ENCODE assay signal across 11 cellular contexts in genomic region chr2:46917628-46918027, GRCh38. TPM values are rescaled to one million over a fixed set of nuclear protein-coding genes. Genes with fewer than 3 reads are reported as not detected.
DNase-seq lines count a peak whose midpoint lies in the region; ATAC-seq and TF ChIP-seq lines count a peak whose summit lies in the region.
"Had no signal": no experiment of that assay in that cellular context is flagged by ENCODE, and none has a peak within 500 bp of the region (broad histone marks: within the 10 kb centered on the region; RNA-seq: fewer than 3 reads in every experiment).

No MANE protein-coding gene starts in this region.

- ATAC-seq in stimulated activated naive CD8-positive, alpha-beta T cell treated with anti-CD3 and anti-CD28 coated beads, Interleukin-15, Interleukin-2, amounts not matched to agents 100 U/mL and 50 U/mL, for 24 hours, result no peak
- ATAC-seq in central memory CD8-positive, alpha-beta T cell (replicated peaks; ENCODE audit: extremely low read depth, poor library complexity, severe bottlenecking), result no peak
- ATAC-seq in right cardiac atrium (no peak), HG03571 (IDR thresholded peaks at IDR 0.05; ENCODE audit: unreplicated experiment) (no peak)

- no peaks in the 10 kb centered on the region for H3K9me3 Mint-ChIP-seq in stimulated activated naive CD8-positive, alpha-beta T cell treated with anti-CD3 and anti-CD28 coated beads, Interleukin-15, Interleukin-2, amounts not matched to agents 100 ng/mL and 50 ng/mL, for 24 hours
- H3K9me3 Mint-ChIP-seq in central memory CD8-positive, alpha-beta T cell, result no peaks in the 10 kb centered on the region
- no peaks in the 10 kb centered on the region for H3K9me3 Mint-ChIP-seq in type B pancreatic cell

- H3K27ac Mint-ChIP-seq in stimulated activated naive CD8-positive, alpha-beta T cell treated with anti-CD3 and anti-CD28 coated beads, Interleukin-15, Interleukin-2, amounts not matched to agents 100 ng/mL and 50 ng/mL, for 24 hours, result peak overlapping the region; percentile 17
- H3K27ac Mint-ChIP-seq in central memory CD8-positive, alpha-beta T cell (ENCODE audit: low read depth), result no peak overlapping the region
- peak overlapping the region; percentile 58 for H3K27ac Mint-ChIP-seq in type B pancreatic cell

- peaks cover 3% of the 10 kb centered on the region for H3K36me3 ChIP-seq in OCI-LY3 (replicated peaks; ENCODE audit: low read depth, low read length)

- intact Hi-C loops in right cardiac atrium (cut with DNase I), result loop anchor here in 1 of 4 donors (5.0 kb wide), 1 partner anchor 405 kb away; no protein-coding TSS in a partner anchor

- H3K36me3 Mint-ChIP-seq in stimulated activated naive CD8-positive, alpha-beta T cell treated with anti-CD3 and anti-CD28 coated beads, Interleukin-15, Interleukin-2, amounts not matched to agents 100 ng/mL and 50 ng/mL, for 24 hours (ENCODE audit: low read depth), result peaks cover 13% of the 10 kb centered on the region
- peaks cover 17% of the 10 kb centered on the region for H3K36me3 Mint-ChIP-seq in central memory CD8-positive, alpha-beta T cell (ENCODE audit: insufficient read depth)
- H3K36me3 Mint-ChIP-seq in type B pancreatic cell, result peaks cover 2% of the 10 kb centered on the region

- 0 out of 2 replicates have a peak, but pooled peaks cover 10% of the 10 kb centered on the region for H4K20me1 ChIP-seq in OCI-LY3 (ENCODE audit: insufficient read depth, low read length)

- no peak overlapping the region for H3K9ac ChIP-seq in OCI-LY3 (ENCODE audit: low read length)
- H3K9ac ChIP-seq: SK-N-SH had no signal

- H3K4me1 ChIP-seq in OCI-LY3 (ENCODE audit: low read length), result peaks cover 29% of the 10 kb centered on the region
- H3K4me1 ChIP-seq in right cardiac atrium (ENCODE audit: control insufficient read depth, insufficient read depth, low read length), result peaks cover 11% of the 10 kb centered on the region

- no peak for DNase-seq in stimulated activated naive CD8-positive, alpha-beta T cell treated with anti-CD3 and anti-CD28 coated beads, Interleukin-15, Interleukin-2, amounts not matched to agents 100 U/mL and 50 U/mL, for 24 hours
- no peak for DNase-seq in central memory CD8-positive, alpha-beta T cell (ENCODE audit: low spot score in 2 of 2)
- no peak for DNase-seq in type B pancreatic cell (ENCODE audit: extremely low spot score, unreplicated experiment)
- no peak for DNase-seq in right cardiac atrium
- no peak for DNase-seq in Ammon's horn (ENCODE audit: low spot score)
- DNase-seq: NCI-H1092 treated with DMSO at 0.1 percent for 48 hours, NCI-H82, SK-N-SH had no signal

- TF ChIP-seq CTCF in OCI-LY3 (IDR thresholded peaks at IDR 0.05; ENCODE audit: low read depth, low read length), result no peak
- TF ChIP-seq CTCF in type B pancreatic cell (conservative IDR thresholded peaks at IDR 0.05), result no peak

- H3K27me3 ChIP-seq in OCI-LY3 (ENCODE audit: low read depth, low read length) (no peaks in the 10 kb centered on the region), right cardiac atrium (ENCODE audit: control insufficient read depth, insufficient read depth) (no peaks in the 10 kb centered on the region)

- H3K4me2 ChIP-seq in OCI-LY3 (ENCODE audit: low read length), result peak overlapping the region; percentile 80

- H3K79me2 ChIP-seq in OCI-LY3 (ENCODE audit: low read length), result peaks cover 37% of the 10 kb centered on the region

- H3K4me3 Mint-ChIP-seq in stimulated activated naive CD8-positive, alpha-beta T cell treated with anti-CD3 and anti-CD28 coated beads, Interleukin-15, Interleukin-2, amounts not matched to agents 100 ng/mL and 50 ng/mL, for 24 hours, result peak overlapping the region; percentile 92
- peak overlapping the region; percentile 89 for H3K4me3 Mint-ChIP-seq in central memory CD8-positive, alpha-beta T cell
- peak overlapping the region; percentile 95 for H3K4me3 Mint-ChIP-seq in type B pancreatic cell

- H2AFZ ChIP-seq in OCI-LY3 (ENCODE audit: low read depth, low read length), result no peak overlapping the region

- H3K27me3 Mint-ChIP-seq in stimulated activated naive CD8-positive, alpha-beta T cell treated with anti-CD3 and anti-CD28 coated beads, Interleukin-15, Interleukin-2, amounts not matched to agents 100 ng/mL and 50 ng/mL, for 24 hours, result no peaks in the 10 kb centered on the region
- H3K27me3 Mint-ChIP-seq in central memory CD8-positive, alpha-beta T cell, result no peaks in the 10 kb centered on the region
- H3K27me3 Mint-ChIP-seq in type B pancreatic cell, result no peaks in the 10 kb centered on the region

- H3K4me1 Mint-ChIP-seq in stimulated activated naive CD8-positive, alpha-beta T cell treated with anti-CD3 and anti-CD28 coated beads, Interleukin-15, Interleukin-2, amounts not matched to agents 100 ng/mL and 50 ng/mL, for 24 hours (ENCODE audit: low read depth), result peaks cover 68% of the 10 kb centered on the region
- peaks cover 39% of the 10 kb centered on the region for H3K4me1 Mint-ChIP-seq in central memory CD8-positive, alpha-beta T cell
- H3K4me1 Mint-ChIP-seq in type B pancreatic cell (ENCODE audit: unreplicated experiment), result peaks cover 30% of the 10 kb centered on the region

- H3K27ac ChIP-seq in OCI-LY3 (ENCODE audit: low read length) (no peak overlapping the region), right cardiac atrium (ENCODE audit: low read length) (no peak overlapping the region)

- H3K9me3 ChIP-seq in OCI-LY3 (ENCODE audit: insufficient read depth, low read length) (no peaks in the 10 kb centered on the region), right cardiac atrium (ENCODE audit: control insufficient read depth, low read length) (no peaks in the 10 kb centered on the region)
- H3K9me3 ChIP-seq: SK-N-SH had no signal

- H3K4me3 ChIP-seq in OCI-LY3 (ENCODE audit: low read length), result peak overlapping the region; percentile 97
- no peak overlapping the region for H3K4me3 ChIP-seq in right cardiac atrium (ENCODE audit: low read length)

RNA-seq across cellular contexts. Expression of gene MCFD2, which starts 2.0 kb away (rescaled TPM):
- total RNA-seq in type B pancreatic cell (ENCODE audit: low replicate concordance) (66.7 and 72.4 TPM in 2 replicates), right cardiac atrium (100 to 1,000 TPM in 1 of 4 donors, 10 to 100 TPM in 3; 63.9 to 103 (median 75.2) TPM)
- 27.1 TPM for polyA plus RNA-seq in right cardiac atrium

RNA-seq across cellular contexts. Expression of gene TTC7A, which starts 23.4 kb away (rescaled TPM):
- total RNA-seq in type B pancreatic cell (ENCODE audit: low replicate concordance), result 15.9 and 19.8 TPM in 2 replicates
- 10 to 100 TPM in 1 of 4 donors, 1 to 10 TPM in 3; 6.4 to 10.1 (median 9.2) TPM for total RNA-seq in right cardiac atrium
- 6.0 TPM for polyA plus RNA-seq in right cardiac atrium
